1 cellular context compared by ENCODE assay signal in genomic region chr3:27910456-27910855, GRCh38.
TF ChIP-seq lines count a peak whose summit lies in the region.

No MANE protein-coding gene starts in this region.

TF ChIP-seq in IMR-90, 13 proteins besides CTCF, POLR2A, EP300 and RAD21 (continued from another document):
- no peak for TF ChIP-seq RFX5 (IDR thresholded peaks at IDR 0.05; ENCODE audit: low read depth, low read length)
- TF ChIP-seq MAFK (IDR thresholded peaks at IDR 0.05; ENCODE audit: low read depth, low read length) = no peak
- TF ChIP-seq CEBPB (IDR thresholded peaks at IDR 0.05; ENCODE audit: low read depth, low read length) = no peak
